18 cellular contexts compared by ENCODE assay signal in the genomic region with DNA sequence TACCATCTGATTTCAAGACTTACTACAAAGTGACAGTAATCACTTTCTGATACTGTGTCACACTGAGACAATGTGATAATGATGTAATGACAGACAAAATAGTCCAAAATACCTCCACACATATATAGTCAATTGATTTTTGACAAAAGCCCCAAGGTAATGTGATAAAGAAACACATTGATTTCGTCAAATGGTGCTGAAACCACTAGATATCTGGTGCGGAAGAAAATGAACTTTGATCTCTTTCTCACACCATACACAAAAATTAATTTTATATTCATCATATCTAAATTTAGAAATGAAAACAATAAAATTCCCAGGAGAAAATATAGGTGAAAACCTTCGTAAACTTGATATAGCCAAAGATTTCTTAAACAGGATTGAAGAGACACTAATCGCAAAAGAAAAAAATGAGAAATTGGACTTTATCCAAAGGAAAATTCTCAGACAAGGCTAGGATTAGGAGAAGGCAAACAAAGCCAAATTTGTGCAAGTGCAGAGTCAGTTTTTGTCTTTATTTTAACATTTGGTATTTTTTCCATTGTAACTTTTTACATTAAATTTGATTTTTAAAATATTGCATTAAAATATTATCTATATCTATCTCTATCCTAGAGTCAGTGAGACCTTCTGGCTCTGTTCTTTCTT.
DNase-seq lines count a peak whose midpoint lies in the region; ATAC-seq, FAIRE-seq and TF ChIP-seq lines count a peak whose summit lies in the region.
"Had no signal": no experiment of that assay in that cellular context is flagged by ENCODE, and none has a peak within 500 bp of the region (broad histone marks: within the 10 kb centered on the region; RNA-seq: fewer than 3 reads in every experiment).

No MANE protein-coding gene starts in this region.

- no peak for FAIRE-seq in H1 (lab: Jason Lieb, UNC)
- FAIRE-seq in pancreas (lab: Jason Lieb, UNC) = peak; percentile 32
- FAIRE-seq: A204.1, D721Med, G401.6, GM12891, HepG2 had no signal

- ATAC-seq in pancreas = peak; percentile 43 to 65 (median 60)
- ATAC-seq: HCT116, HepG2 had no signal

- H2BK15ac ChIP-seq in H1 (ENCODE audit: low read length) = no peak overlapping the region

- no peaks in the 10 kb centered on the region for H3K9me3 ChIP-seq in adipocyte (ENCODE audit: control insufficient read depth, low read length)
- peaks cover 2% of the 10 kb centered on the region in 2 experiments; a peak in 1 of 4 replicates for H3K9me3 ChIP-seq in H1 (ENCODE audit: insufficient read depth in 2 of 2, low read depth in 1 of 2, low read length in 1 of 2)
- H3K9me3 ChIP-seq in pancreas = no peaks in the 10 kb centered on the region
- H3K9me3 ChIP-seq in testis = no peaks in the 10 kb centered on the region

- H4K91ac ChIP-seq in H1 (replicated peaks; ENCODE audit: insufficient read length, low read length) = peak overlapping the region; percentile 9

- CTCF ChIA-PET in H1 (lab: Charles Lee; ENCODE audit: partially characterized antibody) = interaction anchor here (0.6 to 1.2 kb wide), 4 partner anchors 8 to 53 kb away, joined by 3 read pairs; no protein-coding TSS in a partner anchor

- WGBS in H1 (ENCODE audit: extremely low coverage in 1 of 2, insufficient coverage in 1 of 2, insufficient read length in 1 of 2, insufficient replicate concordance in 2 of 2, low coverage in 1 of 2, low lambda C conversion rate in 2 of 2, missing lambda C conversion rate in 1 of 2), 2 experiments = 99% methylated on average over 4 of the region's 4 CpGs; no CpG with 5 or more reads in 1 of the 2 experiments
- 24 to 25% methylated on average over 4 of the region's 4 CpGs for WGBS in pancreas, 2 donors
- WGBS in testis, 2 donors = 71 to 76% methylated on average over 4 of the region's 4 CpGs

- no peak overlapping the region for H3K9ac ChIP-seq in adipocyte (ENCODE audit: low read length)
- no peak overlapping the region for H3K9ac ChIP-seq in H1 (replicated peaks in 1 of 4; ENCODE audit: extremely low read depth in 1 of 4, low read depth in 3 of 4, low read length in 3 of 4)

- no peak overlapping the region for H3K23ac ChIP-seq in H1 (ENCODE audit: insufficient read length)

- H2BK12ac ChIP-seq in H1 (ENCODE audit: low read depth, low read length) = no peak overlapping the region

- POLR2A ChIA-PET in H1 (lab: Charles Lee; ENCODE audit: partially characterized antibody) = interaction anchor here (0.6 kb wide), 1 partner anchor 212 kb away, joined by 3 read pairs; no protein-coding TSS in a partner anchor

- H3K27me3 ChIP-seq in adipocyte (replicated peaks; ENCODE audit: control insufficient read depth, insufficient read depth, low read length) (no peaks in the 10 kb centered on the region), H1 (replicated peaks in 1 of 4; ENCODE audit: control insufficient read depth in 3 of 4, extremely low read depth in 1 of 4, insufficient read depth in 3 of 4, low read length in 3 of 4) (no peaks in the 10 kb centered on the region), pancreas (no peaks in the 10 kb centered on the region), testis (no peaks in the 10 kb centered on the region)

- DNase-seq in adipocyte (ENCODE audit: low read depth) (peak; percentile 20), H1 (ENCODE audit: low read depth in 1 of 2, low spot score in 2 of 2) (no peak), pancreas (no peak), testis (no peak), SIG-M5 (lab: John Stamatoyannopoulos, UW) (no peak)
- no peak for DNase-seq in activated naive CD4-positive, alpha-beta T cell treated with anti-CD3 and anti-CD28 coated beads, Interleukin-2, amount 50 U/mL, for 16 hours
- DNase-seq: AML-193; Caco-2; CD4-positive, alpha-beta T cell; H7 had no signal

- no peak overlapping the region for H2BK120ac ChIP-seq in H1 (replicated peaks; ENCODE audit: low read depth, low read length)

- no peak overlapping the region for H3K18ac ChIP-seq in H1 (ENCODE audit: extremely low read depth, low read length)

- no peaks in the 10 kb centered on the region for H3K79me1 ChIP-seq in H1 (ENCODE audit: low read depth, low read length)

- no peak for TF ChIP-seq POLR2A in H1 (IDR thresholded peaks at IDR 0.05; ENCODE audit: control extremely low read depth in 1 of 2, low read depth in 2 of 2, low read length in 2 of 2)
- TF ChIP-seq POLR2A in testis (IDR thresholded peaks at IDR 0.05) = no peak

- H3K4me2 ChIP-seq in H1 (ENCODE audit: insufficient read depth in 1 of 2, low read depth in 2 of 2, low read length in 2 of 2) = no peak overlapping the region
- H3K4me2 ChIP-seq: GM23338 had no signal

- no peaks in the 10 kb centered on the region for H3K79me2 ChIP-seq in H1 (ENCODE audit: control insufficient read depth in 1 of 2, insufficient read depth in 2 of 2, low read length in 2 of 2)

- no peak overlapping the region for H2BK20ac ChIP-seq in H1 (ENCODE audit: low read length)

- no peaks in the 10 kb centered on the region for H4K20me1 ChIP-seq in H1 (replicated peaks in 1 of 2; ENCODE audit: control insufficient read depth in 1 of 2, insufficient read depth in 2 of 2, low read length in 2 of 2)

- H3K4ac ChIP-seq in H1 (replicated peaks; ENCODE audit: insufficient read length, low read depth, low read length) = no peak overlapping the region

- H2BK5ac ChIP-seq in H1 (ENCODE audit: low read depth, low read length) = no peak overlapping the region

- H4K5ac ChIP-seq in H1 (ENCODE audit: insufficient read length, low read depth, low read length) = no peak overlapping the region

- no peak for TF ChIP-seq EP300 in H1 (IDR thresholded peaks at IDR 0.05; ENCODE audit: borderline replicate concordance in 1 of 2, low read depth in 2 of 2, low read length in 2 of 2)

- intact Hi-C loops in pancreas (cut with DNase I) (no loop called here), testis (cut with DNase I; ENCODE audit: low total_unique reads) (no loop called here)

- no peak overlapping the region for H2AK5ac ChIP-seq in H1 (ENCODE audit: low read depth, low read length)

- H3K14ac ChIP-seq in H1 (ENCODE audit: insufficient read length) = no peak overlapping the region

- H3K4me3 ChIP-seq in adipocyte (ENCODE audit: low read length) (no peak overlapping the region), H1 (ENCODE audit: extremely low read depth in 1 of 4, insufficient read depth in 2 of 4, low read depth in 3 of 4, low read length in 4 of 4) (no peak overlapping the region), pancreas (no peak overlapping the region), testis (no peak overlapping the region)
- H3K4me3 ChIP-seq: GM23338 had no signal

- H3K56ac ChIP-seq in H1 (replicated peaks; ENCODE audit: insufficient read length, low read depth, low read length) = no peak overlapping the region

- H3K27ac ChIP-seq in H1 (ENCODE audit: low read depth, low read length) = no peak overlapping the region
- peak overlapping the region in 1 of 4 donors; percentile 0 for H3K27ac ChIP-seq in pancreas
- no peak overlapping the region for H3K27ac ChIP-seq in testis
- H3K27ac ChIP-seq: C4-2B had no signal

- no peaks in the 10 kb centered on the region for H3K23me2 ChIP-seq in H1 (ENCODE audit: low read depth, low read length)

- H2AFZ ChIP-seq in H1 (ENCODE audit: low read length) = no peak overlapping the region

- H3K4me1 ChIP-seq in adipocyte (ENCODE audit: control insufficient read depth, insufficient read depth, low read length) (no peaks in the 10 kb centered on the region), H1 (replicated peaks in 1 of 4; ENCODE audit: control insufficient read depth in 3 of 4, insufficient read depth in 4 of 4, low read length in 3 of 4) (peaks cover 0 to 5% (median under 1%) of the 10 kb centered on the region in 4 experiments; a peak in 2 of 7 replicates), pancreas (peaks cover 7 to 14% (median 11%) of the 10 kb centered on the region in 3 donors), testis (no peaks in the 10 kb centered on the region)
- H3K4me1 ChIP-seq: Caco-2 had no signal

- TF ChIP-seq CTCF in H1 (IDR thresholded peaks at IDR 0.05; ENCODE audit: control extremely low read depth in 1 of 3, insufficient read depth in 1 of 3, low read depth in 1 of 3, low read length in 3 of 3) (no peak), pancreas (IDR thresholded peaks at IDR 0.05) (no peak), testis (IDR thresholded peaks at IDR 0.05) (no peak)

- no peak overlapping the region for H4K8ac ChIP-seq in H1 (ENCODE audit: extremely low read depth, insufficient read depth, low read length)

- no peaks in the 10 kb centered on the region for H3K36me3 ChIP-seq in adipocyte (ENCODE audit: control insufficient read depth, insufficient read depth, low read length, severe bottlenecking)
- H3K36me3 ChIP-seq in H1 (ENCODE audit: control insufficient read depth in 2 of 4, insufficient read depth in 4 of 4, low read length in 3 of 4) = no peaks in the 10 kb centered on the region
- H3K36me3 ChIP-seq in pancreas = no peaks in the 10 kb centered on the region
- H3K36me3 ChIP-seq in testis (ENCODE audit: low read depth, missing control alignments) = no peaks in the 10 kb centered on the region

- no peak for TF ChIP-seq RAD21 in H1 (IDR thresholded peaks at IDR 0.05 in 1 of 2, conservative IDR thresholded peaks at IDR 0.05 in 1 of 2; ENCODE audit: low read depth in 2 of 2, low read length in 2 of 2)

TF ChIP-seq in H1, 55 proteins besides CTCF, POLR2A, EP300 and RAD21 (continues in another document):
- no peak for TF ChIP-seq MAFK (IDR thresholded peaks at IDR 0.05; ENCODE audit: low read depth, low read length)
- no peak for TF ChIP-seq CBX8 (IDR thresholded peaks at IDR 0.05; ENCODE audit: borderline replicate concordance, low read depth, low read length)
- TF ChIP-seq SP1 (IDR thresholded peaks at IDR 0.05; ENCODE audit: low read depth, low read length) = no peak
- no peak for TF ChIP-seq TAF7 (optimal IDR thresholded peaks at IDR 0.05; ENCODE audit: borderline replicate concordance, low read depth, low read length)
- no peak for TF ChIP-seq CEBPB (IDR thresholded peaks at IDR 0.05; ENCODE audit: low read depth, low read length)
- TF ChIP-seq SRF (IDR thresholded peaks at IDR 0.05; ENCODE audit: low read depth, low read length) = no peak
- TF ChIP-seq EGR1 (IDR thresholded peaks at IDR 0.05; ENCODE audit: borderline replicate concordance, low read depth, low read length) = no peak
- no peak for TF ChIP-seq TAF1 (IDR thresholded peaks at IDR 0.05; ENCODE audit: low read depth, low read length)
- TF ChIP-seq, protein P1, sequence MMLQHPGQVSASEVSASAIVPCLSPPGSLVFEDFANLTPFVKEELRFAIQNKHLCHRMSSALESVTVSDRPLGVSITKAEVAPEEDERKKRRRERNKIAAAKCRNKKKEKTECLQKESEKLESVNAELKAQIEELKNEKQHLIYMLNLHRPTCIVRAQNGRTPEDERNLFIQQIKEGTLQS (IDR thresholded peaks at IDR 0.05; ENCODE audit: insufficient read depth, low read depth, low read length) = no peak
- TF ChIP-seq, protein P2, sequence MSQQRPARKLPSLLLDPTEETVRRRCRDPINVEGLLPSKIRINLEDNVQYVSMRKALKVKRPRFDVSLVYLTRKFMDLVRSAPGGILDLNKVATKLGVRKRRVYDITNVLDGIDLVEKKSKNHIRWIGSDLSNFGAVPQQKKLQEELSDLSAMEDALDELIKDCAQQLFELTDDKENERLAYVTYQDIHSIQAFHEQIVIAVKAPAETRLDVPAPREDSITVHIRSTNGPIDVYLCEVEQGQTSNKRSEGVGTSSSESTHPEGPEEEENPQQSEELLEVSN (IDR thresholded peaks at IDR 0.05) = no peak
- TF ChIP-seq PHF8 (conservative IDR thresholded peaks at IDR 0.05; ENCODE audit: low read depth, low read length) = no peak
